ENCODE assay signal across 8 cellular contexts in the genomic region with DNA sequence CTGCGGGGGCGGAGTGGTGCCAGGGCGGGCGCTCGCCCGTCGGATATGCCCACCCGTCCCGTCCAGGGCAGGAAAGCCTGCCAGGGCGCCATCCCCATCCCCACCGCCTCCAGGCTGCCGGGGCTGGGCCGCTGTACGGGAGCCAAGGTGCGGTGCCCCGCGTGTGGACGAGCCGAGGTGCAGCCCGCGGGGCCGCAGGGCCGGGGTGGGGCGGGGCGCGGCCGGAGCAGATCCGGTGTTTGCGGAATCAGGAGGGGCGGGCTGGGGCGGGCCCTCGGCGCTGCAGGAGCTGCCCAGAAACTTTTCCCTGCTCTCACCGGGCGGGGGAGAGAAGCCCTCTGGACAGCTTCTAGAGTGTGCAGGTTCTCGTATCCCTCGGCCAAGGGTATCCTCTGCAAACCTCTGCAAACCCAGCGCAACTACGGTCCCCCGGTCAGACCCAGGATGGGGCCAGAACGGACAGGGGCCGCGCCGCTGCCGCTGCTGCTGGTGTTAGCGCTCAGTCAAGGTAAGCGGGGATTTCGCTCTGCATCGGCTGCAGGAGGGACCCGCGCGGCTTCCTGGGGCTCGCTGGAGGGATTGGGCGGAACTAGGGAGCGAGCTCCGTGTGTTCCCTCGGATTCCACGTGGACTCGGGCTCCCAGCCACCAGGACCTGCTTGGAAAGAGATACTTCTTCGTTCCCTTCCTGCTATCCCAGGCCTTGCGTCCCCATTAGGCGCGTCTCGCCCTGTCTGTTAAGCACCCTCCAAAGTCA. TPM values are rescaled to one million over a fixed set of nuclear protein-coding genes. Genes with fewer than 3 reads are reported as not detected.
A peak's percentile ranks its signal among the peaks of the same experiment; 100 is the strongest.
DNase-seq lines count a peak whose midpoint lies in the region; ATAC-seq and TF ChIP-seq lines count a peak whose summit lies in the region.

Gene ITGA2, plus strand, starts transcription at position 328 of the 756 bp plus-strand sequence. Its CDS starts 117 bp downstream, at position 445.

- no peaks in the 10 kb centered on the region for H3K79me2 ChIP-seq in KMS-11 (ENCODE audit: insufficient read depth, low read depth)

- no peaks in the 10 kb centered on the region for H4K20me1 ChIP-seq in KMS-11 (ENCODE audit: insufficient read depth)

- no peak for TF ChIP-seq POLR2A in suprapubic skin (IDR thresholded peaks at IDR 0.05)

- ATAC-seq in GM21381 (IDR thresholded peaks at IDR 0.05; ENCODE audit: unreplicated experiment) (peak; percentile 54), HG03457 (IDR thresholded peaks at IDR 0.05; ENCODE audit: unreplicated experiment) (no peak)

- peak within 1 kb of the TSS; percentile 73 for H3K4me2 ChIP-seq in KMS-11

- POLR2A ChIA-PET in BJ (lab: Charles Lee) = interaction anchor here (0.6 to 1.1 kb wide), 3 partner anchors 11 to 35 kb away, joined by 3 to 15 read pairs (median 4); no protein-coding TSS in a partner anchor

- peak within 1 kb of the TSS; percentile 67 for H3K4me3 ChIP-seq in BJ (ENCODE audit: low read depth, low read length)
- H3K4me3 ChIP-seq in KMS-11 (IDR thresholded peaks at IDR 0.05; ENCODE audit: insufficient read depth, low read depth, low read length) = no peak within 1 kb of the TSS
- peak within 1 kb of the TSS; percentile 70 for H3K4me3 ChIP-seq in mesodermal cell (ENCODE audit: extremely low read depth, insufficient read depth, low read length, poor library complexity, severe bottlenecking)
- H3K4me3 ChIP-seq in suprapubic skin = peak within 1 kb of the TSS; percentile 64

- H3K27ac Mint-ChIP-seq in endothelial cell (ENCODE audit: unreplicated experiment) = peak within 1 kb of the TSS; percentile 58

- H3K27me3 ChIP-seq in BJ (ENCODE audit: control insufficient read depth, insufficient read depth, low read length) (no peaks in the 10 kb centered on the region), KMS-11 (ENCODE audit: insufficient read depth, low read depth) (peaks cover 7% of the 10 kb centered on the region), suprapubic skin (no peaks in the 10 kb centered on the region)

- peak within 1 kb of the TSS; percentile 85 for H3K4me3 Mint-ChIP-seq in endothelial cell (ENCODE audit: unreplicated experiment)

- WGBS in mesodermal cell (ENCODE audit: insufficient coverage in 2 of 2), 2 experiments = 0 to 1% methylated on average over 36 to 64 of the region's 64 CpGs
- 0% methylated on average over 21 of the region's 64 CpGs for WGBS in suprapubic skin

- H3K27me3 Mint-ChIP-seq in endothelial cell (ENCODE audit: unreplicated experiment) = no peaks in the 10 kb centered on the region

- H3K4me1 Mint-ChIP-seq in endothelial cell (ENCODE audit: unreplicated experiment) = peaks cover 47% of the 10 kb centered on the region

- H3K9me3 ChIP-seq in mesodermal cell (ENCODE audit: control insufficient read depth, low read length) (peaks cover 4% of the 10 kb centered on the region), suprapubic skin (no peaks in the 10 kb centered on the region)

- H3K36me3 Mint-ChIP-seq in endothelial cell (ENCODE audit: low read depth, unreplicated experiment) = peaks cover 6% of the 10 kb centered on the region

- no peaks in the 10 kb centered on the region for H3K9me3 Mint-ChIP-seq in endothelial cell (ENCODE audit: unreplicated experiment)

- DNase-seq in BJ (ENCODE audit: low read depth) (no peak), endothelial cell (ENCODE audit: low spot score) (peak; percentile 48), suprapubic skin (ENCODE audit: low spot score in 2 of 2) (peak; percentile 71 to 80)
- peak; percentile 8 for DNase-seq in activated CD4-positive, alpha-beta T cell treated with anti-CD3 and anti-CD28 coated beads, Interleukin-2, amount 50 U/mL, for 1 hour

- H3K27ac ChIP-seq in KMS-11 = no peak within 1 kb of the TSS
- peak within 1 kb of the TSS; percentile 12 for H3K27ac ChIP-seq in mesodermal cell (ENCODE audit: low read depth, low read length, severe bottlenecking)
- peak within 1 kb of the TSS; percentile 80 for H3K27ac ChIP-seq in suprapubic skin

- TF ChIP-seq EP300 in suprapubic skin (IDR thresholded peaks at IDR 0.05) = no peak

- CTCF ChIA-PET in BJ (lab: Yijun Ruan, JAX) = interaction anchor here (0.6 to 1.7 kb wide), 8 partner anchors 10 to 108 kb away, joined by 3 to 4 read pairs (median 3); no protein-coding TSS in a partner anchor

- H3K9ac ChIP-seq in KMS-11 = peak within 1 kb of the TSS; percentile 23; the same call in 1 of the 2 replicates

- TF ChIP-seq CTCF in BJ (IDR thresholded peaks at IDR 0.05; ENCODE audit: insufficient read depth, low read depth, low read length) (0 out of 2 replicates have a peak, but pooled peaks have one; percentile 8), KMS-11 (conservative IDR thresholded peaks at IDR 0.05; ENCODE audit: low read depth, low read length) (no peak), endothelial cell (IDR thresholded peaks at IDR 0.05; ENCODE audit: unreplicated experiment) (no peak), suprapubic skin (IDR thresholded peaks at IDR 0.05) (no peak)

- no peaks in the 10 kb centered on the region for H3K36me3 ChIP-seq in BJ (ENCODE audit: control insufficient read depth, insufficient read depth, low read length)
- H3K36me3 ChIP-seq in KMS-11 (ENCODE audit: insufficient read depth) = no peaks in the 10 kb centered on the region
- H3K36me3 ChIP-seq in mesodermal cell (ENCODE audit: control insufficient read depth, insufficient read depth, low read length) = peaks cover 21% of the 10 kb centered on the region
- H3K36me3 ChIP-seq in suprapubic skin = no peaks in the 10 kb centered on the region

- H2AFZ ChIP-seq in KMS-11 (ENCODE audit: low read depth) = peak within 1 kb of the TSS; percentile 98

- H3K4me1 ChIP-seq in KMS-11 (ENCODE audit: low read depth, poor library complexity, severe bottlenecking) (no peaks in the 10 kb centered on the region), mesodermal cell (ENCODE audit: control insufficient read depth, insufficient read depth, low read length, poor library complexity, severe bottlenecking) (peaks cover 28% of the 10 kb centered on the region), suprapubic skin (peaks cover 39% of the 10 kb centered on the region)

RNA-seq across cellular contexts. Expression of gene ITGA2, which starts in this region (rescaled TPM):
- polyA plus RNA-seq in BJ (2011; rRNA removed) = 5.3 and 10.1 TPM in 2 replicates
- 8.4 and 10.4 TPM in 2 replicates for polyA minus RNA-seq in BJ (2011; rRNA and poly(A)+ RNA removed)
- total RNA-seq in endothelial cell (ENCODE audit: unreplicated experiment) (15.1 TPM), suprapubic skin (10 to 100 TPM; 29.3 to 54.5 (median 34.3) TPM)
- polyA plus RNA-seq in mesodermal cell (2013, experiment 1 of 2) = 21.7 TPM
- polyA plus RNA-seq in mesodermal cell (2013, experiment 2 of 2) = 22.0 TPM
